In the genomic region with DNA sequence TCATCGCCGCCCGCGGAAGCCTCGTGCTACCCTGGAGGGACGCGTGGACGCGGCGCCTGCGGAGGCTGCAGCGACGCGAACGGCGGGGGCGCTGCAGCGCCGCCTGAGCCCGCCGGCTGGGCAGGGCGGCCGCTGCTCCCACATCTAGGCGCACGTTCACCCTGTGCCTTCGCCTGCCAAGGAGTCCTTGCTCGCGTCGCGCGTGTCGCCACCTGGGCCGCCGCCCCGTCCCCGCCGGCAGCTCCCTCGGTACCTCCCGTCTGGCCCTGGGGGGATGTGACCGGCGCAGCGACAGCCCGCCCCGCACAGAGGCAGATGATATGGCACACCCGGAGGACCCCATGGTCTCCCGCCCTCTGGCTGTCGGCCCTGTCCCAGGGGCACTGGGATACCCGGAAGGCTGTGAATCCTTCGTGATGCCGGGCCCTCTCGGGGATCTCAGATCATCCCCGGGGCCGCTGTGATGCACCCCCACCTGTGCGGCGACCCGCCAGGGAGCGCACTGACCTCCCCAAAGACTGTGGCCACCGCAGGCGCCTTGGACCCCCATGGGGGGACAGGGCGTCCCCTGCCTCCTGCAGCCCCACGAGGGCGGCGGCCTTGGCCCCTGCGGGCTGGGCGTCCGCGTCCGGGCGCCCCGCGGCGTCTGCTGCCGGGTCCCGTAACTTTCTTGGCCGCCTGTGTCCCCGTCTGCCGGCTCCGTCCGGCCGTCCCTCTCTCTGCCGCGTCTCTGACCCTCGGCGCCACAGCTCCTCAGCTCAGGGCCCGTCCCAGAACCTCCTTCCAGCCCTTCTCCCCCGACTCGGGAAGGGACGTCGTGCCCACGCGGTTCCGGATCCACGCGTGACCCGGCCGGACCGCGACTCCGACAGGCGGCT, we compare ENCODE assay signal across 8 cellular contexts. TPM values are rescaled to one million over a fixed set of nuclear protein-coding genes. Genes with fewer than 3 reads are reported as not detected.
A peak's percentile ranks its signal among the peaks of the same experiment; 100 is the strongest.
DNase-seq lines count a peak whose midpoint lies in the region; ATAC-seq and TF ChIP-seq lines count a peak whose summit lies in the region.

No MANE protein-coding gene starts in this region.

- WGBS in liver: under 1% methylated on average over 100 of the region's 100 CpGs

- peak overlapping the region; percentile 83 for H3K4me3 Mint-ChIP-seq in activated B cell treated with CpG ODN at 0.5 μM for 24 hours

- intact Hi-C loops in activated B cell treated with CpG ODN at 0.5 μM for 24 hours (cut with micrococcal nuclease): loop anchor here (1.0 to 2.0 kb wide), 3 partner anchors 13 to 45 kb away; a partner anchor contains a TSS
- intact Hi-C loops in colonic mucosa (cut with DNase I): no loop called here

- H3K4me1 Mint-ChIP-seq in activated B cell treated with CpG ODN at 0.5 μM for 24 hours: peaks cover 32% of the 10 kb centered on the region

- H3K4me3 ChIP-seq in AG04450 (ENCODE audit: low read depth, low read length) (peak overlapping the region; percentile 79), colonic mucosa (peak overlapping the region; percentile 70), liver (ENCODE audit: low read depth in 1 of 3, low read length in 3 of 3) (peak overlapping the region; percentile 56 to 87 (median 67))

- H3K27ac Mint-ChIP-seq in activated B cell treated with CpG ODN at 0.5 μM for 24 hours: no peak overlapping the region

- H3K36me3 ChIP-seq in colonic mucosa (no peaks in the 10 kb centered on the region), liver (ENCODE audit: control insufficient read depth in 4 of 4, insufficient read depth in 3 of 4, low read depth in 1 of 4, low read length in 3 of 4) (no peaks in the 10 kb centered on the region)

- H3K9me3 Mint-ChIP-seq in activated B cell treated with CpG ODN at 0.5 μM for 24 hours: no peaks in the 10 kb centered on the region

- H3K27me3 ChIP-seq in AG04450 (ENCODE audit: control insufficient read depth, insufficient read depth, low read length): no peaks in the 10 kb centered on the region
- H3K27me3 ChIP-seq in colonic mucosa: peaks cover 44% of the 10 kb centered on the region
- H3K27me3 ChIP-seq in liver (ENCODE audit: control insufficient read depth in 4 of 4, insufficient read depth in 4 of 4, low read length in 3 of 4): no peaks in the 10 kb centered on the region

- no peak for TF ChIP-seq RAD21 in liver (IDR thresholded peaks at IDR 0.05)

- peak; percentile 27 for ATAC-seq in GM18907 (IDR thresholded peaks at IDR 0.05; ENCODE audit: unreplicated experiment)
- peak; percentile 57 for ATAC-seq in activated B cell treated with CpG ODN at 0.5 μM for 24 hours (ENCODE audit: low read depth)

- H3K9me3 ChIP-seq in AG04450 (ENCODE audit: control insufficient read depth, insufficient read depth, low read length) (no peaks in the 10 kb centered on the region; the same call in 1 of the 2 replicates), colonic mucosa (no peaks in the 10 kb centered on the region), liver (ENCODE audit: control insufficient read depth in 4 of 4, low read length in 3 of 4) (no peaks in the 10 kb centered on the region)

- peaks cover 16% of the 10 kb centered on the region for H3K27me3 Mint-ChIP-seq in activated B cell treated with CpG ODN at 0.5 μM for 24 hours

- H3K9ac ChIP-seq in colonic mucosa (ENCODE audit: low read depth in 2 of 2, low read length in 2 of 2) (peak overlapping the region; percentile 75 to 79), liver (ENCODE audit: low read depth in 1 of 2, low read length in 2 of 2) (peak overlapping the region in 1 of 2 donors; percentile 5)

- no peaks in the 10 kb centered on the region for H3K36me3 Mint-ChIP-seq in activated B cell treated with CpG ODN at 0.5 μM for 24 hours (ENCODE audit: low read depth)

- CTCF ChIA-PET in AG04450 (lab: Charles Lee): interaction anchor here (0.6 to 1.0 kb wide), 3 partner anchors 9 to 219 kb away, joined by 3 read pairs; no protein-coding TSS in a partner anchor
- CTCF ChIA-PET in activated B cell treated with CpG ODN at 0.5 μM for 24 hours (lab: Charles Lee): interaction anchor here (0.9 to 1.4 kb wide), 3 partner anchors 12 to 44 kb away, joined by 3 to 4 read pairs (median 3); no protein-coding TSS in a partner anchor

- H3K4me1 ChIP-seq in colonic mucosa: peaks cover 17% of the 10 kb centered on the region
- H3K4me1 ChIP-seq in liver (ENCODE audit: control insufficient read depth in 4 of 4, insufficient read depth in 4 of 4, low read length in 3 of 4): peaks cover 30 to 74% (median 52%) of the 10 kb centered on the region in 4 donors

- TF ChIP-seq CTCF in AG04450 (IDR thresholded peaks at IDR 0.05; ENCODE audit: low read depth, low read length): 0 out of 2 replicates have a peak, but pooled peaks have one; percentile 8
- peak; percentile 61 for TF ChIP-seq CTCF in LNCAP (IDR thresholded peaks at IDR 0.05)
- no peak for TF ChIP-seq CTCF in activated B cell treated with CpG ODN at 0.5 μM for 24 hours (IDR thresholded peaks at IDR 0.05)
- TF ChIP-seq CTCF in colonic mucosa (IDR thresholded peaks at IDR 0.05): no peak
- TF ChIP-seq CTCF in liver (IDR thresholded peaks at IDR 0.05; ENCODE audit: low read depth, low read length, missing input control): peak; percentile 34

- DNase-seq in AG04450 (ENCODE audit: low read depth, low spot score) (no peak), activated B cell treated with CpG ODN at 0.5 μM for 24 hours (peak; percentile 56), colonic mucosa (peak; percentile 58), NCI-H446 treated with DMSO at 0.1 percent for 48 hours (lab: John Stamatoyannopoulos, UW) (no peak)
- peak in 2 of 3 experiments; percentile 27 to 61 for DNase-seq in stimulated activated CD4-positive, alpha-beta T cell treated with anti-CD3 and anti-CD28 coated beads, TNF-alpha, amount 100 ng/mL, for 24 hours (ENCODE audit: low read depth in 3 of 3)

- H3K27ac ChIP-seq in AG04450 (ENCODE audit: low read depth, low read length) (no peak overlapping the region), colonic mucosa (peak overlapping the region; percentile 72), liver (ENCODE audit: low read depth in 1 of 2, low read length in 2 of 2) (peak overlapping the region; percentile 87 to 91)

- POLR2A ChIA-PET in AG04450 (lab: Yijun Ruan, JAX): interaction anchor here (0.8 to 1.8 kb wide), 5 partner anchors 15 to 319 kb away, joined by 3 to 10 read pairs (median 4); a partner anchor contains a TSS
- POLR2A ChIA-PET in activated B cell treated with CpG ODN at 0.5 μM for 24 hours (lab: Charles Lee): interaction anchor here (0.6 to 2.3 kb wide), 12 partner anchors 12 to 510 kb away, joined by 3 to 18 read pairs (median 4); a partner anchor contains a TSS

TF ChIP-seq in liver, 16 proteins besides CTCF, POLR2A, EP300 and RAD21 (continues in another document):
- TF ChIP-seq HNF4G (IDR thresholded peaks at IDR 0.05) (no peak), JUND (IDR thresholded peaks at IDR 0.05) (no peak), HNF4A (conservative IDR thresholded peaks at IDR 0.05) (no peak), TAF1 (conservative IDR thresholded peaks at IDR 0.05) (no peak), RXRA (IDR thresholded peaks at IDR 0.05) (no peak), FOXA2 (IDR thresholded peaks at IDR 0.05) (no peak)
- TF ChIP-seq, protein P1, sequence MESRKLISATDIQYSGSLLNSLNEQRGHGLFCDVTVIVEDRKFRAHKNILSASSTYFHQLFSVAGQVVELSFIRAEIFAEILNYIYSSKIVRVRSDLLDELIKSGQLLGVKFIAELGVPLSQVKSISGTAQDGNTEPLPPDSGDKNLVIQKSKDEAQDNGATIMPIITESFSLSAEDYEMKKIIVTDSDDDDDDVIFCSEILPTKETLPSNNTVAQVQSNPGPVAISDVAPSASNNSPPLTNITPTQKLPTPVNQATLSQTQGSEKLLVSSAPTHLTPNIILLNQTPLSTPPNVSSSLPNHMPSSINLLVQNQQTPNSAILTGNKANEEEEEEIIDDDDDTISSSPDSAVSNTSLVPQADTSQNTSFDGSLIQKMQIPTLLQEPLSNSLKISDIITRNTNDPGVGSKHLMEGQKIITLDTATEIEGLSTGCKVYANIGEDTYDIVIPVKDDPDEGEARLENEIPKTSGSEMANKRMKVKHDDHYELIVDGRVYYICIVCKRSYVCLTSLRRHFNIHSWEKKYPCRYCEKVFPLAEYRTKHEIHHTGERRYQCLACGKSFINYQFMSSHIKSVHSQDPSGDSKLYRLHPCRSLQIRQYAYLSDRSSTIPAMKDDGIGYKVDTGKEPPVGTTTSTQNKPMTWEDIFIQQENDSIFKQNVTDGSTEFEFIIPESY (IDR thresholded peaks at IDR 0.05): no peak
- TF ChIP-seq, protein P2, sequence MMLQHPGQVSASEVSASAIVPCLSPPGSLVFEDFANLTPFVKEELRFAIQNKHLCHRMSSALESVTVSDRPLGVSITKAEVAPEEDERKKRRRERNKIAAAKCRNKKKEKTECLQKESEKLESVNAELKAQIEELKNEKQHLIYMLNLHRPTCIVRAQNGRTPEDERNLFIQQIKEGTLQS (IDR thresholded peaks at IDR 0.05): no peak

RNA-seq across cellular contexts. Expression of a gene that starts 0.7 kb away (rescaled TPM):
- polyA plus RNA-seq in AG04450 (2011; rRNA removed) (6.0 and 6.4 TPM in 2 replicates), liver (1 to 10 TPM; 8.4 TPM)
- polyA minus RNA-seq in AG04450 (2011; rRNA and poly(A)+ RNA removed): 12.0 and 13.2 TPM in 2 replicates
- total RNA-seq in activated B cell treated with CpG ODN at 0.5 μM for 24 hours (9.1 and 12.6 TPM in 2 replicates), colonic mucosa (10 to 100 TPM in 1 of 2 donors, 1 to 10 TPM in 1; 8.4 to 15.8 TPM), liver (10 to 100 TPM; 14.6 to 22.3 TPM)

RNA-seq across cellular contexts. Expression of a gene that starts 3.1 kb away (rescaled TPM):
- 0.31 and 0.38 TPM in 2 replicates for polyA plus RNA-seq in AG04450 (2011; rRNA removed)
- polyA minus RNA-seq in AG04450 (2011; rRNA and poly(A)+ RNA removed): 0.28 and 0.30 TPM in 2 replicates
- total RNA-seq in activated B cell treated with CpG ODN at 0.5 μM for 24 hours: not detected in 2 replicates
- not detected for total RNA-seq in colonic mucosa
- total RNA-seq in liver: 1 to 10 TPM in 1 of 2 donors, under 1 TPM in 1; 0.19 to 2.3 TPM
- under 1 TPM in 1 of 2 donors, not detected in 1; 0.28 TPM for polyA plus RNA-seq in liver

RNA-seq across cellular contexts. Expression of a gene that starts 14.3 kb away (rescaled TPM):
- polyA plus RNA-seq in AG04450 (2011; rRNA removed): 1.8 TPM in 2 replicates
- polyA minus RNA-seq in AG04450 (2011; rRNA and poly(A)+ RNA removed): 1.8 and 2.1 TPM in 2 replicates
- 3.4 and 4.4 TPM in 2 replicates for total RNA-seq in activated B cell treated with CpG ODN at 0.5 μM for 24 hours
- 10 to 100 TPM in 1 of 2 donors, 1 to 10 TPM in 1; 2.4 to 24.0 TPM for total RNA-seq in colonic mucosa
- 1 to 10 TPM in 1 of 2 donors, under 1 TPM in 1; 0.84 to 6.7 TPM for total RNA-seq in liver
- 1 to 10 TPM in 1 of 2 donors, under 1 TPM in 1; 0.71 to 1.3 TPM for polyA plus RNA-seq in liver

RNA-seq across cellular contexts. Expression of a gene that starts 39.5 kb away (rescaled TPM):
- polyA plus RNA-seq in AG04450 (2011; rRNA removed) (11.0 and 19.9 TPM in 2 replicates), liver (100 to 1,000 TPM in 1 of 2 donors, 10 to 100 TPM in 1; 93.8 to 132 TPM)
- polyA minus RNA-seq in AG04450 (2011; rRNA and poly(A)+ RNA removed): 25.0 and 32.3 TPM in 2 replicates
- total RNA-seq in activated B cell treated with CpG ODN at 0.5 μM for 24 hours (74.9 and 91.4 TPM in 2 replicates), colonic mucosa (100 to 1,000 TPM; 240 to 336 TPM), liver (10 to 100 TPM; 17.6 to 27.3 TPM)

RNA-seq across cellular contexts. Expression of a gene that starts 45.0 kb away (rescaled TPM):
- polyA plus RNA-seq in AG04450 (2011; rRNA removed) (2.3 and 2.5 TPM in 2 replicates), liver (1 to 10 TPM in 1 of 2 donors, under 1 TPM in 1; 0.88 to 1.8 TPM)
- 10.2 and 11.3 TPM in 2 replicates for polyA minus RNA-seq in AG04450 (2011; rRNA and poly(A)+ RNA removed)
- total RNA-seq in activated B cell treated with CpG ODN at 0.5 μM for 24 hours (5.3 and 5.5 TPM in 2 replicates), colonic mucosa (10 to 100 TPM in 1 of 2 donors, 1 to 10 TPM in 1; 8.6 to 38.2 TPM), liver (10 to 100 TPM in 1 of 2 donors, 1 to 10 TPM in 1; 1.8 to 46.3 TPM)

Comparison
In these comparisons a context has a peak if more than half of its experiments do, and no peak if none do; other contexts are left out.
1. DNase-seq: peak in activated B cell treated with CpG ODN at 0.5 μM for 24 hours (single experiment), colonic mucosa (single experiment) and stimulated activated CD4-positive, alpha-beta T cell treated with anti-CD3 and anti-CD28 coated beads, TNF-alpha, amount 100 ng/mL, for 24 hours (2 of 3); none in AG04450 (single experiment) and NCI-H446 treated with DMSO at 0.1 percent for 48 hours (single experiment).
2. CTCF ChIP-seq: peak in AG04450 (single experiment), LNCAP (single experiment) and liver (single experiment); none in activated B cell treated with CpG ODN at 0.5 μM for 24 hours (single experiment) and colonic mucosa (single experiment).
3. Peak in every context shown above with its lines, with median percentiles within 50 percentile points of each other: H3K4me3 ChIP-seq.